ENCODE assay signal across 2 cellular contexts in the genomic region with DNA sequence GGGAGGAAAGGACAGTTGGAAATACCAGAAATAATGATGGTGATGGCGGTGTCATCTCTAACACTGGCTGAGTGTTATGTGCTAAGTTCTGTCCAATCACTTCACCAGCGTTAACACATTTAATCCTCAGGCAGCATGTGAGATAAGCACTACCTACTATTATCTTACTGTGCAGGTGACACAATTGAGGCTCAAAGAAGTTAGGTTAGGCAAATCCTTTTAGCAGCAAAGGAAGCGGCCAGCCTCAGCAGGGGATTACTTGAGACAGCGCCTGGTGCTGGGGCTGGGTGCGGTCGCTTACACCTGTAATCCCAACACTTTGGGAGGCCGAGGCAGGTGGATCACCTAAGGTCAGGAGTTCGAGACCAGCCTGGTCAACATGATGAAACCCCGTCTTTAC.
TF ChIP-seq lines count a peak whose summit lies in the region.

No MANE protein-coding gene starts in this region.

TF ChIP-seq in K562, 482 proteins besides CTCF, POLR2A, EP300 and RAD21 (continued from another document and continues in another):
- no peak for TF ChIP-seq ZNF431 (CRISPR knock-in tag; IDR thresholded peaks at IDR 0.05)
- no peak for TF ChIP-seq ZNF785 (CRISPR knock-in tag; IDR thresholded peaks at IDR 0.05)
- TF ChIP-seq SMARCC2 (IDR thresholded peaks at IDR 0.05; ENCODE audit: low read depth) = no peak
- TF ChIP-seq PREB (CRISPR knock-in tag; IDR thresholded peaks at IDR 0.05) = no peak
- peak; percentile 34; the same call in 1 of the 2 replicates for TF ChIP-seq TAL1 (IDR thresholded peaks at IDR 0.05)
- no peak for TF ChIP-seq ERF (CRISPR knock-in tag; IDR thresholded peaks at IDR 0.05)
- TF ChIP-seq ETV6 (IDR thresholded peaks at IDR 0.05; ENCODE audit: borderline replicate concordance in 1 of 2, low read depth in 2 of 2, low read length in 1 of 2) = no peak
- TF ChIP-seq ETV6 (CRISPR knock-in tag; IDR thresholded peaks at IDR 0.05; ENCODE audit: borderline replicate concordance) = no peak
- no peak for TF ChIP-seq KAT8 (IDR thresholded peaks at IDR 0.05; ENCODE audit: low read depth)
- 0 out of 2 replicates have a peak, but pooled peaks have one; percentile 28 for TF ChIP-seq TCF3 (CRISPR knock-in tag; IDR thresholded peaks at IDR 0.05)
- TF ChIP-seq MCM3 (IDR thresholded peaks at IDR 0.05) = no peak
- TF ChIP-seq KAT2B (IDR thresholded peaks at IDR 0.05; ENCODE audit: low read depth, low read length) = no peak
- TF ChIP-seq, protein P1, sequence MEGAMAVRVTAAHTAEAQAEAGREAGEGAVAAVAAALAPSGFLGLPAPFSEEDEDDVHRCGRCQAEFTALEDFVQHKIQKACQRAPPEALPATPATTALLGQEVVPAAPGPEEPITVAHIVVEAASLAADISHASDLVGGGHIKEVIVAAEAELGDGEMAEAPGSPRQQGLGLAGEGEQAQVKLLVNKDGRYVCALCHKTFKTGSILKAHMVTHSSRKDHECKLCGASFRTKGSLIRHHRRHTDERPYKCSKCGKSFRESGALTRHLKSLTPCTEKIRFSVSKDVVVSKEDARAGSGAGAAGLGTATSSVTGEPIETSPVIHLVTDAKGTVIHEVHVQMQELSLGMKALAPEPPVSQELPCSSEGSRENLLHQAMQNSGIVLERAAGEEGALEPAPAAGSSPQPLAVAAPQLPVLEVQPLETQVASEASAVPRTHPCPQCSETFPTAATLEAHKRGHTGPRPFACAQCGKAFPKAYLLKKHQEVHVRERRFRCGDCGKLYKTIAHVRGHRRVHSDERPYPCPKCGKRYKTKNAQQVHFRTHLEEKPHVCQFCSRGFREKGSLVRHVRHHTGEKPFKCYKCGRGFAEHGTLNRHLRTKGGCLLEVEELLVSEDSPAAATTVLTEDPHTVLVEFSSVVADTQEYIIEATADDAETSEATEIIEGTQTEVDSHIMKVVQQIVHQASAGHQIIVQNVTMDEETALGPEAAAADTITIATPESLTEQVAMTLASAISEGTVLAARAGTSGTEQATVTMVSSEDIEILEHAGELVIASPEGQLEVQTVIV (CRISPR knock-in tag; IDR thresholded peaks at IDR 0.05; ENCODE audit: borderline replicate concordance) = no peak
- no peak for TF ChIP-seq MYC (IDR thresholded peaks at IDR 0.05; ENCODE audit: low read depth, low read length)
- no peak for TF ChIP-seq MYC (CRISPR knock-in tag; IDR thresholded peaks at IDR 0.05; ENCODE audit: borderline replicate concordance, low read depth)
- TF ChIP-seq ELK3 (CRISPR knock-in tag; IDR thresholded peaks at IDR 0.05) = no peak
- no peak for TF ChIP-seq RB1 (IDR thresholded peaks at IDR 0.05; ENCODE audit: low read depth)
- no peak for TF ChIP-seq SP1 (CRISPR knock-in tag; IDR thresholded peaks at IDR 0.05)
- no peak for TF ChIP-seq PTBP1 (IDR thresholded peaks at IDR 0.05; ENCODE audit: low read depth, low read length)
- TF ChIP-seq, protein P2, sequence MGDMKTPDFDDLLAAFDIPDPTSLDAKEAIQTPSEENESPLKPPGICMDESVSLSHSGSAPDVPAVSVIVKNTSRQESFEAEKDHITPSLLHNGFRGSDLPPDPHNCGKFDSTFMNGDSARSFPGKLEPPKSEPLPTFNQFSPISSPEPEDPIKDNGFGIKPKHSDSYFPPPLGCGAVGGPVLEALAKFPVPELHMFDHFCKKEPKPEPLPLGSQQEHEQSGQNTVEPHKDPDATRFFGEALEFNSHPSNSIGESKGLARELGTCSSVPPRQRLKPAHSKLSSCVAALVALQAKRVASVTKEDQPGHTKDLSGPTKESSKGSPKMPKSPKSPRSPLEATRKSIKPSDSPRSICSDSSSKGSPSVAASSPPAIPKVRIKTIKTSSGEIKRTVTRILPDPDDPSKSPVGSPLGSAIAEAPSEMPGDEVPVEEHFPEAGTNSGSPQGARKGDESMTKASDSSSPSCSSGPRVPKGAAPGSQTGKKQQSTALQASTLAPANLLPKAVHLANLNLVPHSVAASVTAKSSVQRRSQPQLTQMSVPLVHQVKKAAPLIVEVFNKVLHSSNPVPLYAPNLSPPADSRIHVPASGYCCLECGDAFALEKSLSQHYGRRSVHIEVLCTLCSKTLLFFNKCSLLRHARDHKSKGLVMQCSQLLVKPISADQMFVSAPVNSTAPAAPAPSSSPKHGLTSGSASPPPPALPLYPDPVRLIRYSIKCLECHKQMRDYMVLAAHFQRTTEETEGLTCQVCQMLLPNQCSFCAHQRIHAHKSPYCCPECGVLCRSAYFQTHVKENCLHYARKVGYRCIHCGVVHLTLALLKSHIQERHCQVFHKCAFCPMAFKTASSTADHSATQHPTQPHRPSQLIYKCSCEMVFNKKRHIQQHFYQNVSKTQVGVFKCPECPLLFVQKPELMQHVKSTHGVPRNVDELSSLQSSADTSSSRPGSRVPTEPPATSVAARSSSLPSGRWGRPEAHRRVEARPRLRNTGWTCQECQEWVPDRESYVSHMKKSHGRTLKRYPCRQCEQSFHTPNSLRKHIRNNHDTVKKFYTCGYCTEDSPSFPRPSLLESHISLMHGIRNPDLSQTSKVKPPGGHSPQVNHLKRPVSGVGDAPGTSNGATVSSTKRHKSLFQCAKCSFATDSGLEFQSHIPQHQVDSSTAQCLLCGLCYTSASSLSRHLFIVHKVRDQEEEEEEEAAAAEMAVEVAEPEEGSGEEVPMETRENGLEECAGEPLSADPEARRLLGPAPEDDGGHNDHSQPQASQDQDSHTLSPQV (IDR thresholded peaks at IDR 0.05) = no peak
- no peak for TF ChIP-seq HNRNPH1 (optimal IDR thresholded peaks at IDR 0.05; ENCODE audit: low read depth, low read length)
- TF ChIP-seq CBFA2T2 (conservative IDR thresholded peaks at IDR 0.05) = 0 out of 2 replicates have a peak, but pooled peaks have one; percentile 17
- no peak for TF ChIP-seq ILF3 (IDR thresholded peaks at IDR 0.05; ENCODE audit: borderline replicate concordance)

TF ChIP-seq in HepG2, 621 proteins besides CTCF, POLR2A, EP300 and RAD21 (continued from another document):
- TF ChIP-seq CBX2 (IDR thresholded peaks at IDR 0.05; ENCODE audit: low read depth, low read length) = no peak
- TF ChIP-seq CBX2 (CRISPR knock-in tag; IDR thresholded peaks at IDR 0.05; ENCODE audit: low read depth) = no peak
- no peak for TF ChIP-seq ZFAT (CRISPR knock-in tag; conservative IDR thresholded peaks at IDR 0.05)
- TF ChIP-seq ZMYM2 (CRISPR knock-in tag; IDR thresholded peaks at IDR 0.05) = 0 out of 2 replicates have a peak, but pooled peaks have one; percentile 26
- TF ChIP-seq, protein P3, sequence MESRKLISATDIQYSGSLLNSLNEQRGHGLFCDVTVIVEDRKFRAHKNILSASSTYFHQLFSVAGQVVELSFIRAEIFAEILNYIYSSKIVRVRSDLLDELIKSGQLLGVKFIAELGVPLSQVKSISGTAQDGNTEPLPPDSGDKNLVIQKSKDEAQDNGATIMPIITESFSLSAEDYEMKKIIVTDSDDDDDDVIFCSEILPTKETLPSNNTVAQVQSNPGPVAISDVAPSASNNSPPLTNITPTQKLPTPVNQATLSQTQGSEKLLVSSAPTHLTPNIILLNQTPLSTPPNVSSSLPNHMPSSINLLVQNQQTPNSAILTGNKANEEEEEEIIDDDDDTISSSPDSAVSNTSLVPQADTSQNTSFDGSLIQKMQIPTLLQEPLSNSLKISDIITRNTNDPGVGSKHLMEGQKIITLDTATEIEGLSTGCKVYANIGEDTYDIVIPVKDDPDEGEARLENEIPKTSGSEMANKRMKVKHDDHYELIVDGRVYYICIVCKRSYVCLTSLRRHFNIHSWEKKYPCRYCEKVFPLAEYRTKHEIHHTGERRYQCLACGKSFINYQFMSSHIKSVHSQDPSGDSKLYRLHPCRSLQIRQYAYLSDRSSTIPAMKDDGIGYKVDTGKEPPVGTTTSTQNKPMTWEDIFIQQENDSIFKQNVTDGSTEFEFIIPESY (CRISPR knock-in tag; IDR thresholded peaks at IDR 0.05) = peak; percentile 19; the same call in 1 of the 2 replicates
- TF ChIP-seq, protein P4, sequence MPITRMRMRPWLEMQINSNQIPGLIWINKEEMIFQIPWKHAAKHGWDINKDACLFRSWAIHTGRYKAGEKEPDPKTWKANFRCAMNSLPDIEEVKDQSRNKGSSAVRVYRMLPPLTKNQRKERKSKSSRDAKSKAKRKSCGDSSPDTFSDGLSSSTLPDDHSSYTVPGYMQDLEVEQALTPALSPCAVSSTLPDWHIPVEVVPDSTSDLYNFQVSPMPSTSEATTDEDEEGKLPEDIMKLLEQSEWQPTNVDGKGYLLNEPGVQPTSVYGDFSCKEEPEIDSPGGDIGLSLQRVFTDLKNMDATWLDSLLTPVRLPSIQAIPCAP (CRISPR knock-in tag; IDR thresholded peaks at IDR 0.05; ENCODE audit: low read depth) = no peak
- TF ChIP-seq ZNF17 (CRISPR knock-in tag; IDR thresholded peaks at IDR 0.05) = no peak
- TF ChIP-seq ZNF777 (CRISPR knock-in tag; IDR thresholded peaks at IDR 0.05) = peak; percentile 17; the same call in 1 of the 2 replicates
